In the genomic region with DNA sequence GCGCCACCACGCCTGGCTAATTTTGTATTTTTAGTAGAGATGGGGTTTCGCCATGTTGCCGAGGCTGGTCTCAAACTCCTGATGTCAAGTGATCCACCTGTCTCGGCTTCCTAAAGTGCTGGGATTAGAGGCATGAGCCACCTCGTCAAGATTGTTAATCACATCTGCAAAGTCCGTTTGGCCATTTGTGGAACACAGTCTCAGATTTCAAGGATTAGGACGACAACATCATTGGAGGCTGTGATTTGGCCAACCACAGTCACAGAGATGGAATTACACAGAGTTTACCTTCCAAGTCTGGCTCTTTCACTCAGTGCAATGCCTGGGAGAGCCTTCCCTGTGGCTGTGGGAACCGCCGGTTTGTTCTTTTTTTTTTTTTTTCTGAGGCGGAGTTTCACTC, we compare ENCODE assay signal across 2 cellular contexts.
TF ChIP-seq lines count a peak whose summit lies in the region.

No MANE protein-coding gene starts in this region.

TF ChIP-seq in A549, 52 proteins besides CTCF, POLR2A, EP300 and RAD21:
- TF ChIP-seq BHLHE40 (IDR thresholded peaks at IDR 0.05; ENCODE audit: low read depth, low read length) (no peak), CHD4 (IDR thresholded peaks at IDR 0.05; ENCODE audit: borderline replicate concordance) (no peak), HOXA7 (CRISPR knock-in tag; IDR thresholded peaks at IDR 0.05) (no peak), FOSB (CRISPR knock-in tag; IDR thresholded peaks at IDR 0.05) (no peak), NFE2L2 (conservative IDR thresholded peaks at IDR 0.05; ENCODE audit: low read length) (no peak), SMC3 (IDR thresholded peaks at IDR 0.05) (no peak), CEBPB (IDR thresholded peaks at IDR 0.05) (no peak), ESRRA (IDR thresholded peaks at IDR 0.05; ENCODE audit: borderline replicate concordance, low read length) (no peak)
- TF ChIP-seq, protein P1, sequence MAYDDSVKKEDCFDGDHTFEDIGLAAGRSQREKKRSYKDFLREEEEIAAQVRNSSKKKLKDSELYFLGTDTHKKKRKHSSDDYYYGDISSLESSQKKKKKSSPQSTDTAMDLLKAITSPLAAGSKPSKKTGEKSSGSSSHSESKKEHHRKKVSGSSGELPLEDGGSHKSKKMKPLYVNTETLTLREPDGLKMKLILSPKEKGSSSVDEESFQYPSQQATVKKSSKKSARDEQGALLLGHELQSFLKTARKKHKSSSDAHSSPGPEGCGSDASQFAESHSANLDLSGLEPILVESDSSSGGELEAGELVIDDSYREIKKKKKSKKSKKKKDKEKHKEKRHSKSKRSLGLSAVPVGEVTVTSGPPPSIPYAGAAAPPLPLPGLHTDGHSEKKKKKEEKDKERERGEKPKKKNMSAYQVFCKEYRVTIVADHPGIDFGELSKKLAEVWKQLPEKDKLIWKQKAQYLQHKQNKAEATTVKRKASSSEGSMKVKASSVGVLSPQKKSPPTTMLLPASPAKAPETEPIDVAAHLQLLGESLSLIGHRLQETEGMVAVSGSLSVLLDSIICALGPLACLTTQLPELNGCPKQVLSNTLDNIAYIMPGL (CRISPR knock-in tag; IDR thresholded peaks at IDR 0.05; ENCODE audit: borderline replicate concordance) = no peak

TF ChIP-seq in HCT116, 20 proteins besides CTCF, POLR2A, EP300 and RAD21:
- TF ChIP-seq, protein P2, sequence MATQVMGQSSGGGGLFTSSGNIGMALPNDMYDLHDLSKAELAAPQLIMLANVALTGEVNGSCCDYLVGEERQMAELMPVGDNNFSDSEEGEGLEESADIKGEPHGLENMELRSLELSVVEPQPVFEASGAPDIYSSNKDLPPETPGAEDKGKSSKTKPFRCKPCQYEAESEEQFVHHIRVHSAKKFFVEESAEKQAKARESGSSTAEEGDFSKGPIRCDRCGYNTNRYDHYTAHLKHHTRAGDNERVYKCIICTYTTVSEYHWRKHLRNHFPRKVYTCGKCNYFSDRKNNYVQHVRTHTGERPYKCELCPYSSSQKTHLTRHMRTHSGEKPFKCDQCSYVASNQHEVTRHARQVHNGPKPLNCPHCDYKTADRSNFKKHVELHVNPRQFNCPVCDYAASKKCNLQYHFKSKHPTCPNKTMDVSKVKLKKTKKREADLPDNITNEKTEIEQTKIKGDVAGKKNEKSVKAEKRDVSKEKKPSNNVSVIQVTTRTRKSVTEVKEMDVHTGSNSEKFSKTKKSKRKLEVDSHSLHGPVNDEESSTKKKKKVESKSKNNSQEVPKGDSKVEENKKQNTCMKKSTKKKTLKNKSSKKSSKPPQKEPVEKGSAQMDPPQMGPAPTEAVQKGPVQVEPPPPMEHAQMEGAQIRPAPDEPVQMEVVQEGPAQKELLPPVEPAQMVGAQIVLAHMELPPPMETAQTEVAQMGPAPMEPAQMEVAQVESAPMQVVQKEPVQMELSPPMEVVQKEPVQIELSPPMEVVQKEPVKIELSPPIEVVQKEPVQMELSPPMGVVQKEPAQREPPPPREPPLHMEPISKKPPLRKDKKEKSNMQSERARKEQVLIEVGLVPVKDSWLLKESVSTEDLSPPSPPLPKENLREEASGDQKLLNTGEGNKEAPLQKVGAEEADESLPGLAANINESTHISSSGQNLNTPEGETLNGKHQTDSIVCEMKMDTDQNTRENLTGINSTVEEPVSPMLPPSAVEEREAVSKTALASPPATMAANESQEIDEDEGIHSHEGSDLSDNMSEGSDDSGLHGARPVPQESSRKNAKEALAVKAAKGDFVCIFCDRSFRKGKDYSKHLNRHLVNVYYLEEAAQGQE (IDR thresholded peaks at IDR 0.05; ENCODE audit: low read depth) = no peak
- no peak for TF ChIP-seq EGR1 (IDR thresholded peaks at IDR 0.05; ENCODE audit: low read depth)
- TF ChIP-seq, protein P3, sequence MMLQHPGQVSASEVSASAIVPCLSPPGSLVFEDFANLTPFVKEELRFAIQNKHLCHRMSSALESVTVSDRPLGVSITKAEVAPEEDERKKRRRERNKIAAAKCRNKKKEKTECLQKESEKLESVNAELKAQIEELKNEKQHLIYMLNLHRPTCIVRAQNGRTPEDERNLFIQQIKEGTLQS (IDR thresholded peaks at IDR 0.05) = no peak
- no peak for TF ChIP-seq ZNF274 (IDR thresholded peaks at IDR 0.05; ENCODE audit: low read depth, low read length)
- no peak for TF ChIP-seq SIN3A (IDR thresholded peaks at IDR 0.05; ENCODE audit: low read depth)
- TF ChIP-seq, protein P4, sequence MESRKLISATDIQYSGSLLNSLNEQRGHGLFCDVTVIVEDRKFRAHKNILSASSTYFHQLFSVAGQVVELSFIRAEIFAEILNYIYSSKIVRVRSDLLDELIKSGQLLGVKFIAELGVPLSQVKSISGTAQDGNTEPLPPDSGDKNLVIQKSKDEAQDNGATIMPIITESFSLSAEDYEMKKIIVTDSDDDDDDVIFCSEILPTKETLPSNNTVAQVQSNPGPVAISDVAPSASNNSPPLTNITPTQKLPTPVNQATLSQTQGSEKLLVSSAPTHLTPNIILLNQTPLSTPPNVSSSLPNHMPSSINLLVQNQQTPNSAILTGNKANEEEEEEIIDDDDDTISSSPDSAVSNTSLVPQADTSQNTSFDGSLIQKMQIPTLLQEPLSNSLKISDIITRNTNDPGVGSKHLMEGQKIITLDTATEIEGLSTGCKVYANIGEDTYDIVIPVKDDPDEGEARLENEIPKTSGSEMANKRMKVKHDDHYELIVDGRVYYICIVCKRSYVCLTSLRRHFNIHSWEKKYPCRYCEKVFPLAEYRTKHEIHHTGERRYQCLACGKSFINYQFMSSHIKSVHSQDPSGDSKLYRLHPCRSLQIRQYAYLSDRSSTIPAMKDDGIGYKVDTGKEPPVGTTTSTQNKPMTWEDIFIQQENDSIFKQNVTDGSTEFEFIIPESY (IDR thresholded peaks at IDR 0.05; ENCODE audit: extremely low read depth, insufficient replicate concordance, low read length) = no peak
- TF ChIP-seq TCF7L2 (IDR thresholded peaks at IDR 0.05; ENCODE audit: borderline replicate concordance, extremely low read depth, insufficient read depth, insufficient read length) = no peak
- no peak for TF ChIP-seq JUND (IDR thresholded peaks at IDR 0.05)
- no peak for TF ChIP-seq ZFX (IDR thresholded peaks at IDR 0.05)
- no peak for TF ChIP-seq YY1 (IDR thresholded peaks at IDR 0.05; ENCODE audit: extremely low read depth, insufficient replicate concordance, low read depth, low read length)
- TF ChIP-seq POLR2AphosphoS5 (IDR thresholded peaks at IDR 0.05; ENCODE audit: low read depth, low read length) = no peak
- no peak for TF ChIP-seq SRF (IDR thresholded peaks at IDR 0.05; ENCODE audit: low read depth)
- no peak for TF ChIP-seq CBX3 (IDR thresholded peaks at IDR 0.05; ENCODE audit: low read depth)
- no peak for TF ChIP-seq SP1 (IDR thresholded peaks at IDR 0.05; ENCODE audit: low read depth)
- TF ChIP-seq EZH2phosphoT487 (IDR thresholded peaks at IDR 0.05; ENCODE audit: borderline replicate concordance) = no peak
